13 cellular contexts compared by ENCODE assay signal in genomic region chr7:26348234-26348851, GRCh38. TPM values are rescaled to one million over a fixed set of nuclear protein-coding genes. Genes with fewer than 3 reads are reported as not detected.
DNase-seq lines count a peak whose midpoint lies in the region; ATAC-seq and TF ChIP-seq lines count a peak whose summit lies in the region.
"Had no signal": no experiment of that assay in that cellular context is flagged by ENCODE, and none has a peak within 500 bp of the region (broad histone marks: within the 10 kb centered on the region; RNA-seq: fewer than 3 reads in every experiment).

No MANE protein-coding gene starts in this region.

- H3K9me3 Mint-ChIP-seq in mesothelial cell of epicardium, result no peaks in the 10 kb centered on the region
- H3K9me3 Mint-ChIP-seq: activated naive CD4-positive, alpha-beta T cell treated with anti-CD3 and anti-CD28 coated beads for 36 hours; stimulated activated naive CD8-positive, alpha-beta T cell treated with anti-CD3 and anti-CD28 coated beads, Interleukin-15, amount 100 ng/mL, for 72 hours had no signal

- no peaks in the 10 kb centered on the region for H3K36me3 Mint-ChIP-seq in mesothelial cell of epicardium

- H3K36me3 ChIP-seq in mucosa of rectum (ENCODE audit: control insufficient read depth in 2 of 2, insufficient read depth in 2 of 2, low read length in 2 of 2) (no peaks in the 10 kb centered on the region), tibial artery (no peaks in the 10 kb centered on the region)

- H3K9me3 ChIP-seq in mucosa of rectum (ENCODE audit: control insufficient read depth in 2 of 2, low read length in 2 of 2) (no peaks in the 10 kb centered on the region), tibial artery (no peaks in the 10 kb centered on the region)
- H3K9me3 ChIP-seq: heart left ventricle had no signal

- TF ChIP-seq CTCF in tibial artery (IDR thresholded peaks at IDR 0.05) (no peak), mesothelial cell of epicardium (IDR thresholded peaks at IDR 0.05; ENCODE audit: unreplicated experiment) (no peak)

- intact Hi-C loops in tibial artery (cut with DNase I; ENCODE audit: low total_unique reads), result no loop called here

- H3K4me3 ChIP-seq in mucosa of rectum (ENCODE audit: low read length in 2 of 2) (peak overlapping the region in 1 of 2 donors; percentile 28), tibial artery (no peak overlapping the region)
- H3K4me3 ChIP-seq: heart left ventricle had no signal

- no peak overlapping the region for H3K4me3 Mint-ChIP-seq in mesothelial cell of epicardium
- H3K4me3 Mint-ChIP-seq: activated naive CD4-positive, alpha-beta T cell treated with anti-CD3 and anti-CD28 coated beads for 36 hours; stimulated activated naive CD8-positive, alpha-beta T cell treated with anti-CD3 and anti-CD28 coated beads, Interleukin-15, amount 100 ng/mL, for 72 hours had no signal

- no peaks in the 10 kb centered on the region for H3K4me1 Mint-ChIP-seq in mesothelial cell of epicardium

- in situ Hi-C loops in G401 (cut with HindIII; ENCODE audit: low sequenced_read_pairs), result no loop called here

- no peak overlapping the region for H3K9ac ChIP-seq in mucosa of rectum (ENCODE audit: low read depth in 1 of 2, low read length in 2 of 2)

- H3K27me3 ChIP-seq in mucosa of rectum (ENCODE audit: control insufficient read depth in 2 of 2, insufficient read depth in 2 of 2, low read length in 2 of 2) (no peaks in the 10 kb centered on the region), tibial artery (peaks cover 0 to 9% of the 10 kb centered on the region in 2 donors)

- ATAC-seq in GM18870 (IDR thresholded peaks at IDR 0.05; ENCODE audit: unreplicated experiment) (peak; percentile 76), HG02623 (IDR thresholded peaks at IDR 0.05; ENCODE audit: unreplicated experiment) (peak; percentile 54)
- ATAC-seq: heart left ventricle; stimulated activated naive CD8-positive, alpha-beta T cell treated with anti-CD3 and anti-CD28 coated beads, Interleukin-15, amount 100 ng/mL, for 72 hours had no signal

- peak overlapping the region; percentile 38 to 42 for H3K27ac ChIP-seq in mucosa of rectum (ENCODE audit: low read depth in 2 of 2, low read length in 2 of 2)
- H3K27ac ChIP-seq in tibial artery, result no peak overlapping the region
- H3K27ac ChIP-seq: heart left ventricle had no signal

- H3K27ac Mint-ChIP-seq in mesothelial cell of epicardium, result no peak overlapping the region
- H3K27ac Mint-ChIP-seq: activated naive CD4-positive, alpha-beta T cell treated with anti-CD3 and anti-CD28 coated beads for 36 hours; stimulated activated naive CD8-positive, alpha-beta T cell treated with anti-CD3 and anti-CD28 coated beads, Interleukin-15, amount 100 ng/mL, for 72 hours had no signal

- H3K4me1 ChIP-seq in mucosa of rectum (ENCODE audit: control insufficient read depth in 2 of 2, insufficient read depth in 2 of 2, low read length in 2 of 2) (peaks cover 10 to 11% of the 10 kb centered on the region in 2 donors), tibial artery (no peaks in the 10 kb centered on the region)

- peak; percentile 63 for DNase-seq in NCI-H1092 treated with DMSO at 0.1 percent for 48 hours (lab: John Stamatoyannopoulos, UW)
- no peak for DNase-seq in mucosa of gallbladder (ENCODE audit: low spot score)
- DNase-seq in tibial artery, result no peak
- DNase-seq in G401 (ENCODE audit: low spot score), result no peak
- no peak for DNase-seq in mesothelial cell of epicardium (ENCODE audit: low spot score in 2 of 2, unreplicated experiment in 2 of 2)
- DNase-seq: activated naive CD4-positive, alpha-beta T cell treated with anti-CD3 and anti-CD28 coated beads for 36 hours; cortex of kidney; heart left ventricle; stimulated activated naive CD8-positive, alpha-beta T cell treated with anti-CD3 and anti-CD28 coated beads, Interleukin-15, amount 100 ng/mL, for 72 hours had no signal

- no peaks in the 10 kb centered on the region for H3K27me3 Mint-ChIP-seq in mesothelial cell of epicardium (ENCODE audit: low read depth)
- H3K27me3 Mint-ChIP-seq: stimulated activated naive CD8-positive, alpha-beta T cell treated with anti-CD3 and anti-CD28 coated beads, Interleukin-15, amount 100 ng/mL, for 72 hours had no signal

RNA-seq across cellular contexts. Expression of gene SNX10, which starts 56.7 kb away (rescaled TPM):
- total RNA-seq in mucosa of gallbladder (5.4 TPM), mesothelial cell of epicardium (4.7 to 6.1 TPM (median 5.1 TPM) in 3 replicates)
- 32.3 and 34.1 TPM in 2 replicates for total RNA-seq in G401 (2014; rRNA removed; shearing (Covaris generic))
- total RNA-seq: myocyte had no signal

Comparison
In these comparisons a context has a peak if more than half of its experiments do, and no peak if none do; other contexts are left out.
1. H3K27ac ChIP-seq: peak in mucosa of rectum (2 of 2); none in tibial artery (0 of 2).